23 cellular contexts compared by ENCODE assay signal in the genomic region with DNA sequence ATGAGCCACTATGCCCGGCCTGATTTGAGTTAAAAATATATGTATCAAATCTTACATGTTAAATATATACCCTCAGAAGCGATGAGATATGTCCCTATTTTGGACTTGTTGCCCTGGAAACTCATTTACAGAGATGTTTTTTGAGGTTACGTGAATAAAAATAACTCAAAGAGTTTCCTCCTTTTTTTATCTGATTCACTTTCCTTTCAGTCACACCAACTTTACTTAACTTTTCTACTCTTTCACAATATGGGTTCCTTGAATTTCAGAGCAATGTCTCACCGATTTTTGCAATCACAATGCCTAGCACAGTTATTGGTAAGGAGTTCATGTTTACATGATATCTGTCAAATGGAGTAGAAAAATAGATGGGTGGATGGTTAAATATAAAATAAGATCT. TPM values are rescaled to one million over a fixed set of nuclear protein-coding genes. Genes with fewer than 3 reads are reported as not detected.
DNase-seq lines count a peak whose midpoint lies in the region; TF ChIP-seq lines count a peak whose summit lies in the region.
"Had no signal": no experiment of that assay in that cellular context is flagged by ENCODE, and none has a peak within 500 bp of the region (broad histone marks: within the 10 kb centered on the region; RNA-seq: fewer than 3 reads in every experiment).

No MANE protein-coding gene starts in this region.

- H3K27ac ChIP-seq in BLaER1 treated with 17β-estradiol and CSF1 and Interleukin-3, amounts not matched to agents 10 nM and 100 nM: peak overlapping the region; percentile 59 to 93 (median 89); a peak in 21 of 22 replicates
- H3K27ac ChIP-seq: body of pancreas, heart right ventricle, uterus had no signal

- H3K36me3 ChIP-seq in BLaER1 treated with 17β-estradiol and CSF1 and Interleukin-3, amounts not matched to agents 10 nM and 100 nM: no peaks in the 10 kb centered on the region
- H3K36me3 ChIP-seq: heart right ventricle, MG63, spleen, uterus had no signal

- POLR2A ChIA-PET in HEK293T (lab: Yijun Ruan, JAX): no interaction called here

- H3K9me3 ChIP-seq in BLaER1 treated with 17β-estradiol and CSF1 and Interleukin-3, amounts not matched to agents 10 nM and 100 nM (replicated peaks in 1 of 11): peaks cover 0 to 8% (median 5%) of the 10 kb centered on the region in 11 experiments; a peak in 6 of 22 replicates
- H3K9me3 ChIP-seq: body of pancreas, heart right ventricle, MG63, spleen, uterus had no signal

- CTCF ChIA-PET in HEK293T (lab: Yijun Ruan, JAX): no interaction called here

- peak overlapping the region; percentile 50 to 69 (median 61); a peak in 21 of 22 replicates for H3K4me2 ChIP-seq in BLaER1 treated with 17β-estradiol and CSF1 and Interleukin-3, amounts not matched to agents 10 nM and 100 nM

- no peaks in the 10 kb centered on the region for H3K36me3 Mint-ChIP-seq in HFFc6 (ENCODE audit: low read depth)
- H3K36me3 Mint-ChIP-seq: activated naive CD4-positive, alpha-beta T cell treated with anti-CD3 and anti-CD28 coated beads, Interleukin-2, amount 10 ng/mL, durations not matched to agents 7 days and 5 days had no signal

- no peak overlapping the region for H3K4me3 Mint-ChIP-seq in HFFc6
- H3K4me3 Mint-ChIP-seq: activated CD4-positive, alpha-beta T cell treated with anti-CD3 and anti-CD28 coated beads for 36 hours; activated naive CD4-positive, alpha-beta T cell treated with anti-CD3 and anti-CD28 coated beads, Interleukin-2, amount 10 ng/mL, durations not matched to agents 7 days and 5 days; T-helper 2 cell treated with Interferon-gamma antibody and Interleukin-4, amounts not matched to agents 5 μg/mL and 100 μg/mL, for 36 hours had no signal

- no peak for TF ChIP-seq CTCF in HFFc6 (IDR thresholded peaks at IDR 0.05)

- peaks cover 7% of the 10 kb centered on the region for H3K27me3 Mint-ChIP-seq in HFFc6 (ENCODE audit: insufficient read depth)
- H3K27me3 Mint-ChIP-seq: activated CD4-positive, alpha-beta T cell treated with anti-CD3 and anti-CD28 coated beads for 36 hours; activated naive CD4-positive, alpha-beta T cell treated with anti-CD3 and anti-CD28 coated beads, Interleukin-2, amount 10 ng/mL, durations not matched to agents 7 days and 5 days had no signal

- no peaks in the 10 kb centered on the region for H3K27me3 ChIP-seq in BLaER1 treated with 17β-estradiol and CSF1 and Interleukin-3, amounts not matched to agents 10 nM and 100 nM
- H3K27me3 ChIP-seq: body of pancreas, spleen, uterus had no signal

- peaks cover 20% of the 10 kb centered on the region; the same call in 1 of the 2 replicates for H3K9me3 Mint-ChIP-seq in HFFc6
- H3K9me3 Mint-ChIP-seq: activated naive CD4-positive, alpha-beta T cell treated with anti-CD3 and anti-CD28 coated beads, Interleukin-2, amount 10 ng/mL, durations not matched to agents 7 days and 5 days; T-helper 2 cell treated with Interferon-gamma antibody and Interleukin-4, amounts not matched to agents 5 μg/mL and 100 μg/mL, for 36 hours had no signal

- no peak for TF ChIP-seq POLR2A in erythroblast (IDR thresholded peaks at IDR 0.05; ENCODE audit: low read length)

- no peaks in the 10 kb centered on the region for H3K4me1 Mint-ChIP-seq in HFFc6 (ENCODE audit: low read depth)
- H3K4me1 Mint-ChIP-seq: activated naive CD4-positive, alpha-beta T cell treated with anti-CD3 and anti-CD28 coated beads, Interleukin-2, amount 10 ng/mL, durations not matched to agents 7 days and 5 days had no signal

- H4K20me1 ChIP-seq in BLaER1 treated with 17β-estradiol and CSF1 and Interleukin-3, amounts not matched to agents 10 nM and 100 nM: no peaks in the 10 kb centered on the region

- H3K27ac Mint-ChIP-seq in HFFc6: no peak overlapping the region; the same call in 1 of the 2 replicates
- H3K27ac Mint-ChIP-seq: activated CD4-positive, alpha-beta T cell treated with anti-CD3 and anti-CD28 coated beads for 36 hours; T-helper 2 cell treated with Interferon-gamma antibody and Interleukin-4, amounts not matched to agents 5 μg/mL and 100 μg/mL, for 36 hours had no signal

- H3K4me3 ChIP-seq in BLaER1 treated with 17β-estradiol and CSF1 and Interleukin-3, amounts not matched to agents 10 nM and 100 nM: no peak overlapping the region
- H3K4me3 ChIP-seq: body of pancreas, heart right ventricle, MG63, spleen, uterus had no signal

- H3K9ac ChIP-seq in BLaER1 treated with 17β-estradiol and CSF1 and Interleukin-3, amounts not matched to agents 10 nM and 100 nM: peak overlapping the region; percentile 16 to 78 (median 70); a peak in 20 of 22 replicates

- DNase-seq in KG1 (lab: John Stamatoyannopoulos, UW) (peak; percentile 4), SIG-M5 treated with dmso at 0.1 percent for 504 hours (lab: John Stamatoyannopoulos, UW; ENCODE audit: unreplicated experiment) (peak; percentile 88), inferior parietal cortex (ENCODE audit: extremely low spot score) (peak; percentile 6), ecto neural progenitor cell (ENCODE audit: low spot score) (no peak), HFFc6 (no peak), erythroblast (lab: John Stamatoyannopoulos, UW) (no peak), HEK293T (ENCODE audit: extremely low spot score) (no peak)
- DNase-seq: activated CD4-positive, alpha-beta T cell treated with anti-CD3 and anti-CD28 coated beads for 36 hours; activated naive CD4-positive, alpha-beta T cell treated with anti-CD3 and anti-CD28 coated beads, Interleukin-2, amount 10 ng/mL, durations not matched to agents 7 days and 5 days; body of pancreas; dermis blood vessel endothelial cell; GOT3; heart right ventricle; MG63; NCI-H2081; NCI-H82; spleen; stimulated activated naive CD4-positive, alpha-beta T cell treated with Interleukin-2 at 50 U/mL for 16 hours; uterus had no signal

- peaks cover 22 to 34% (median 28%) of the 10 kb centered on the region in 10 experiments for H3K4me1 ChIP-seq in BLaER1 treated with 17β-estradiol and CSF1 and Interleukin-3, amounts not matched to agents 10 nM and 100 nM
- H3K4me1 ChIP-seq: body of pancreas, heart right ventricle, uterus had no signal

TF ChIP-seq in HEK293T, 16 proteins besides CTCF, POLR2A, EP300 and RAD21:
- no peak for TF ChIP-seq SUZ12 (IDR thresholded peaks at IDR 0.05)
- no peak for TF ChIP-seq LEF1 (IDR thresholded peaks at IDR 0.05; ENCODE audit: borderline replicate concordance)
- TF ChIP-seq TARDBP (IDR thresholded peaks at IDR 0.05): no peak

RNA-seq across cellular contexts. Expression of gene OR7C2, which starts 2.3 kb away (rescaled TPM):
- total RNA-seq in HFFc6 (2021; fragmentation: NEBNext Ultra II Directional; extraction: Animal tissue kit (Norgen Biotek cat#: 25700)): not detected
- total RNA-seq: activated CD4-positive, alpha-beta T cell treated with anti-CD3 and anti-CD28 coated beads for 36 hours; body of pancreas; dermis blood vessel endothelial cell; esophagus mucosa; heart right ventricle; posterior vena cava; spleen; uterus had no signal

RNA-seq across cellular contexts. Expression of gene SLC1A6, which starts 36.1 kb away (rescaled TPM):
- total RNA-seq in HFFc6 (2021; fragmentation: NEBNext Ultra II Directional; extraction: Animal tissue kit (Norgen Biotek cat#: 25700)): not detected
- total RNA-seq: activated CD4-positive, alpha-beta T cell treated with anti-CD3 and anti-CD28 coated beads for 36 hours; body of pancreas; dermis blood vessel endothelial cell; esophagus mucosa; heart right ventricle; posterior vena cava; spleen had no signal

RNA-seq across cellular contexts. Expression of gene OR7A17, which starts 57.7 kb away (rescaled TPM):
- not detected for total RNA-seq in HFFc6 (2021; fragmentation: NEBNext Ultra II Directional; extraction: Animal tissue kit (Norgen Biotek cat#: 25700))
- total RNA-seq: activated CD4-positive, alpha-beta T cell treated with anti-CD3 and anti-CD28 coated beads for 36 hours; body of pancreas; dermis blood vessel endothelial cell; esophagus mucosa; heart right ventricle; posterior vena cava; spleen; uterus had no signal

Comparison
In these comparisons a context has a peak if more than half of its experiments do, and no peak if none do; other contexts are left out.
1. DNase-seq: peak in KG1 (single experiment), SIG-M5 treated with dmso at 0.1 percent for 504 hours (single experiment) and inferior parietal cortex (single experiment); none in ecto neural progenitor cell (single experiment), HFFc6 (single experiment), erythroblast (0 of 2) and HEK293T (single experiment).